14 cellular contexts compared by ENCODE assay signal in the genomic region with DNA sequence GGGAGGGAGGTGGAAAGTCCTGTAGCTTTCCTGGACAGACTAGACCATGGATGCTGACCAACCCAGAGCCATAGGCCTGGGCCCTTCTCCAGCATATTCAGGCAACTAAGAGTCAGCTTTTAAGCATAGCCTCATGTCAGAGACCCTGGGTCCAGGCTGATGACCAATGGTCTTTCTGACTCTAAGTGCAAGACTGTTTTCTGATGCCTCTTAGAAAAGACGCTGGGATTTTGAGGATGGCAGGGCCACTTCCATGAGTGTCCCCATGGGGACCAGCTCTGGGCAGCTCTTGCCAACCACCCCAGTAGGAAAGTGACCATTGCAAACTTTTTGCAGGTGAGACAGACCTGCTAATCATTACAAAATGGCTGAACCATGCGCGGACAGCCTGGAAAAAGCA.
DNase-seq lines count a peak whose midpoint lies in the region; ATAC-seq and TF ChIP-seq lines count a peak whose summit lies in the region.
"Had no signal": no experiment of that assay in that cellular context is flagged by ENCODE, and none has a peak within 500 bp of the region (broad histone marks: within the 10 kb centered on the region; RNA-seq: fewer than 3 reads in every experiment).

No MANE protein-coding gene starts in this region.

- intact Hi-C loops in prostate gland (cut with DNase I) (no loop called here), uterus (cut with DNase I; ENCODE audit: low total_unique reads) (no loop called here)

- TF ChIP-seq POLR2A in prostate gland (IDR thresholded peaks at IDR 0.05) (no peak), uterus (IDR thresholded peaks at IDR 0.05) (no peak)

- TF ChIP-seq CTCF in RWPE2 (IDR thresholded peaks at IDR 0.05; ENCODE audit: poor library complexity, severe bottlenecking), result no peak
- TF ChIP-seq CTCF in prostate gland (IDR thresholded peaks at IDR 0.05), result no peak
- no peak for TF ChIP-seq CTCF in uterus (IDR thresholded peaks at IDR 0.05)
- TF ChIP-seq CTCF in foreskin fibroblast (IDR thresholded peaks at IDR 0.05; ENCODE audit: low read depth, low read length), result no peak

- no peak for DNase-seq in RWPE2 (ENCODE audit: low spot score)
- DNase-seq in epithelial cell of prostate (ENCODE audit: low read depth, low spot score), result no peak
- DNase-seq in prostate gland (ENCODE audit: low spot score), result no peak
- DNase-seq in uterus, result no peak
- DNase-seq in stimulated activated naive CD4-positive, alpha-beta T cell (lab: John Stamatoyannopoulos, UW), result no peak
- DNase-seq in NCI-H1048 (lab: John Stamatoyannopoulos, UW), result no peak
- no peak for DNase-seq in midbrain (lab: John Stamatoyannopoulos, UW)
- no peak for DNase-seq in foreskin fibroblast
- DNase-seq: AML-193, GF-D8, GOT3, NCI-H187 treated with DMSO at 0.1 percent for 48 hours, OCI-M1, RPMI8226 had no signal

- H3K4me1 ChIP-seq in RWPE2 (ENCODE audit: insufficient read depth, poor library complexity, severe bottlenecking) (peaks cover 20% of the 10 kb centered on the region), prostate gland (replicated peaks) (peaks cover 8% of the 10 kb centered on the region), uterus (peaks cover 0 to 5% of the 10 kb centered on the region in 2 donors)

- ATAC-seq in RWPE2 (ENCODE audit: low read depth), result no peak

- H3K27me3 ChIP-seq in RWPE2 (ENCODE audit: insufficient read depth, poor library complexity, severe bottlenecking), result no peaks in the 10 kb centered on the region
- H3K27me3 ChIP-seq in prostate gland (replicated peaks; ENCODE audit: insufficient read depth), result no peaks in the 10 kb centered on the region
- no peaks in the 10 kb centered on the region for H3K27me3 ChIP-seq in uterus

- H3K9me3 ChIP-seq in RWPE2 (ENCODE audit: severe bottlenecking) (no peaks in the 10 kb centered on the region), prostate gland (no peaks in the 10 kb centered on the region), uterus (no peaks in the 10 kb centered on the region)

- H3K4me3 ChIP-seq in RWPE2 (ENCODE audit: severe bottlenecking), result no peak overlapping the region
- H3K4me3 ChIP-seq in prostate gland, result no peak overlapping the region
- no peak overlapping the region for H3K4me3 ChIP-seq in uterus
- H3K4me3 ChIP-seq in foreskin fibroblast (ENCODE audit: low read depth in 1 of 2, low read length in 2 of 2), result no peak overlapping the region

- WGBS in prostate gland, result 77% methylated on average over 3 of the region's 3 CpGs

- H3K27ac ChIP-seq in RWPE2 (ENCODE audit: poor library complexity, severe bottlenecking) (peak overlapping the region; percentile 45), epithelial cell of prostate (peak overlapping the region; percentile 47), prostate gland (peak overlapping the region; percentile 5 to 71), uterus (peak overlapping the region; percentile 47 to 67)

- H3K36me3 ChIP-seq in RWPE2 (ENCODE audit: low read depth) (no peaks in the 10 kb centered on the region), prostate gland (no peaks in the 10 kb centered on the region), uterus (no peaks in the 10 kb centered on the region)
